ENCODE assay signal across 3 cellular contexts in the genomic region with DNA sequence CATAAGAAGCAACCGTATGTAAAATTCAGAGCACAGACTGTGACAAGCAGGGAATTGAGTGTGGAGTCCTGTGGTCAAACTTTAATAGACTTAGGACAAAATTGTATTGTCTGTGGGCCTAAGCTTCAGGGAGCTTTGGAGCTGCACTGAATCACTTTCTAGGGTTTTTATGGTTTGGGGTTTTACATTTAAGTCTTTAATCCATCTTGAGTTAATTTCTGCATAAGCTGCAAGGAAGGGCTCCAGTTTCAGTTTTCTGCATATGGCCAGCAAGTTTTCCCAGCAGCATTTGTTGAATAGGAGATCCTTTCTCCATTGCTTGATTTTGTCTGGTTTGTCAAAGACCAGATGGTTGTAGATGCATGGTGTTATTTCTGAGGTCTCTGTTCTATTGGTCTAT.
"Had no signal": no experiment of that assay in that cellular context is flagged by ENCODE, and none has a peak within 500 bp of the region (broad histone marks: within the 10 kb centered on the region; RNA-seq: fewer than 3 reads in every experiment).

No MANE protein-coding gene starts in this region.

- H3K4me3 ChIP-seq: GM12878 had no signal

- ATAC-seq: GM12878 had no signal

- DNase-seq: GDM1, GF-D8 had no signal
